1 cellular context compared by ENCODE assay signal in genomic region chr14:90545966-90546751, GRCh38.
TF ChIP-seq lines count a peak whose summit lies in the region.

No MANE protein-coding gene starts in this region.

TF ChIP-seq in IMR-90, 13 proteins besides CTCF, POLR2A, EP300 and RAD21 (continued from another document):
- TF ChIP-seq RFX5 (IDR thresholded peaks at IDR 0.05; ENCODE audit: low read depth, low read length) (no peak), MAZ (IDR thresholded peaks at IDR 0.05; ENCODE audit: borderline replicate concordance, low read depth, low read length) (no peak), SMC3 (IDR thresholded peaks at IDR 0.05; ENCODE audit: low read depth, low read length) (no peak), BHLHE40 (IDR thresholded peaks at IDR 0.05; ENCODE audit: low read depth, low read length) (no peak), FOS (IDR thresholded peaks at IDR 0.05; ENCODE audit: low read depth, low read length) (no peak), MAFK (IDR thresholded peaks at IDR 0.05; ENCODE audit: low read depth, low read length) (no peak), MXI1 (IDR thresholded peaks at IDR 0.05; ENCODE audit: borderline replicate concordance, low read depth, low read length) (no peak), CHD1 (IDR thresholded peaks at IDR 0.05; ENCODE audit: low read depth, low read length) (no peak), RCOR1 (IDR thresholded peaks at IDR 0.05; ENCODE audit: insufficient replicate concordance, low read length) (no peak)
